ENCODE assay signal across 8 cellular contexts in the genomic region with DNA sequence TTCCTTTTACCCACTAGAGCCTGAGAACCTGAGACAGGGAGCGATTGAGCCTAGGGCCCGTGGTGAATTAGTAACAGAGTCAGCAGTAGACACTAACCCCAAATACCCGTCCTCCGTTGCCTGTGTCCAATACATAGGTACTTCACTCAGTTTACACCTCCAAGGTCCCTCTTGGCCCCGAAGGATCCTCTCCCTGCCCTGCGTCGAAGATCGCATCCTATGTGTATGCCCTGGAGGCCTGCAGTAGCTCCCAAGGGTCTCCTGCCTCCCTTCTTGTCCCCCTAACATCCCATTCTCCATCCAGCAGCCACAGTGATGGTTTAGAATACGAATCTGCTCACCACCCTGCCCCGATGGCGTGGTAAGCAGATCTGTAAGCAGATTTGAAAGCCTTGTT.
DNase-seq lines count a peak whose midpoint lies in the region; ATAC-seq and TF ChIP-seq lines count a peak whose summit lies in the region.

No MANE protein-coding gene starts in this region.

- ATAC-seq in activated T-cell treated with anti-CD3 and anti-CD28 coated beads, Interleukin-2, amount 50 U/mL, for 4 hours, result no peak
- no peak for ATAC-seq in central memory CD8-positive, alpha-beta T cell (replicated peaks; ENCODE audit: extremely low read depth, poor library complexity, severe bottlenecking)
- ATAC-seq in thoracic aorta (ENCODE audit: insufficient number of reproducible peaks, low FRiP score, low read depth) (no peak), GM19467 (IDR thresholded peaks at IDR 0.05; ENCODE audit: unreplicated experiment) (no peak)

- H3K27ac ChIP-seq in thoracic aorta, result peak overlapping the region; percentile 75 to 83

- TF ChIP-seq CTCF in mesothelial cell of epicardium (IDR thresholded peaks at IDR 0.05; ENCODE audit: unreplicated experiment), result no peak
- TF ChIP-seq CTCF in thoracic aorta (IDR thresholded peaks at IDR 0.05), result no peak

- H3K36me3 Mint-ChIP-seq in activated T-cell treated with anti-CD3 and anti-CD28 coated beads, Interleukin-2, amount 50 U/mL, for 4 hours (ENCODE audit: insufficient read depth), result no peaks in the 10 kb centered on the region
- no peaks in the 10 kb centered on the region for H3K36me3 Mint-ChIP-seq in central memory CD8-positive, alpha-beta T cell (ENCODE audit: insufficient read depth)
- no peaks in the 10 kb centered on the region for H3K36me3 Mint-ChIP-seq in mesothelial cell of epicardium

- H3K27me3 ChIP-seq in thoracic aorta (replicated peaks; ENCODE audit: insufficient read depth), result no peaks in the 10 kb centered on the region

- no peaks in the 10 kb centered on the region for H3K9me3 ChIP-seq in thoracic aorta

- H3K4me3 ChIP-seq in thoracic aorta, result peak overlapping the region; percentile 80

- no peak for DNase-seq in activated T-cell treated with anti-CD3 and anti-CD28 coated beads, Interleukin-2, amount 50 U/mL, for 4 hours
- no peak for DNase-seq in activated T-cell treated with anti-CD3 and anti-CD28 coated beads, Interleukin-2, amount 50 U/mL, for 48 hours
- no peak for DNase-seq in central memory CD8-positive, alpha-beta T cell (ENCODE audit: low spot score in 2 of 2)
- DNase-seq in mesothelial cell of epicardium (ENCODE audit: low spot score in 2 of 2, unreplicated experiment in 2 of 2) (no peak), thoracic aorta (ENCODE audit: low spot score) (no peak), SHP77 (lab: John Stamatoyannopoulos, UW) (no peak)
- DNase-seq in NK-92 treated with Interleukin-12 subunit alpha and Interleukin-12 subunit beta, amount 100 ng/mL, for 24 hours (lab: John Stamatoyannopoulos, UW), result no peak

- no peaks in the 10 kb centered on the region for H3K9me3 Mint-ChIP-seq in activated T-cell treated with anti-CD3 and anti-CD28 coated beads, Interleukin-2, amount 50 U/mL, for 4 hours
- no peaks in the 10 kb centered on the region for H3K9me3 Mint-ChIP-seq in central memory CD8-positive, alpha-beta T cell
- H3K9me3 Mint-ChIP-seq in mesothelial cell of epicardium, result no peaks in the 10 kb centered on the region

- H3K4me3 Mint-ChIP-seq in activated T-cell treated with anti-CD3 and anti-CD28 coated beads, Interleukin-2, amount 50 U/mL, for 4 hours, result peak overlapping the region; percentile 48
- H3K4me3 Mint-ChIP-seq in central memory CD8-positive, alpha-beta T cell, result peak overlapping the region; percentile 65
- H3K4me3 Mint-ChIP-seq in mesothelial cell of epicardium, result peak overlapping the region; percentile 52

- H3K27me3 Mint-ChIP-seq in activated T-cell treated with anti-CD3 and anti-CD28 coated beads, Interleukin-2, amount 50 U/mL, for 4 hours (ENCODE audit: low read depth), result peaks cover 47% of the 10 kb centered on the region
- peaks cover 72% of the 10 kb centered on the region for H3K27me3 Mint-ChIP-seq in central memory CD8-positive, alpha-beta T cell
- peaks cover 84% of the 10 kb centered on the region for H3K27me3 Mint-ChIP-seq in mesothelial cell of epicardium (ENCODE audit: low read depth)

- peaks cover 12% of the 10 kb centered on the region for H3K4me1 Mint-ChIP-seq in activated T-cell treated with anti-CD3 and anti-CD28 coated beads, Interleukin-2, amount 50 U/mL, for 4 hours (ENCODE audit: low read depth)
- peaks cover 8% of the 10 kb centered on the region for H3K4me1 Mint-ChIP-seq in central memory CD8-positive, alpha-beta T cell
- no peaks in the 10 kb centered on the region for H3K4me1 Mint-ChIP-seq in mesothelial cell of epicardium

- peaks cover 2 to 29% of the 10 kb centered on the region in 2 donors for H3K4me1 ChIP-seq in thoracic aorta (ENCODE audit: control insufficient read depth in 1 of 2, low read depth in 2 of 2)

- no peak overlapping the region for H3K27ac Mint-ChIP-seq in central memory CD8-positive, alpha-beta T cell (ENCODE audit: low read depth)
- H3K27ac Mint-ChIP-seq in mesothelial cell of epicardium, result no peak overlapping the region

- no peaks in the 10 kb centered on the region for H3K36me3 ChIP-seq in thoracic aorta
